8 cellular contexts compared by ENCODE assay signal in the genomic region with DNA sequence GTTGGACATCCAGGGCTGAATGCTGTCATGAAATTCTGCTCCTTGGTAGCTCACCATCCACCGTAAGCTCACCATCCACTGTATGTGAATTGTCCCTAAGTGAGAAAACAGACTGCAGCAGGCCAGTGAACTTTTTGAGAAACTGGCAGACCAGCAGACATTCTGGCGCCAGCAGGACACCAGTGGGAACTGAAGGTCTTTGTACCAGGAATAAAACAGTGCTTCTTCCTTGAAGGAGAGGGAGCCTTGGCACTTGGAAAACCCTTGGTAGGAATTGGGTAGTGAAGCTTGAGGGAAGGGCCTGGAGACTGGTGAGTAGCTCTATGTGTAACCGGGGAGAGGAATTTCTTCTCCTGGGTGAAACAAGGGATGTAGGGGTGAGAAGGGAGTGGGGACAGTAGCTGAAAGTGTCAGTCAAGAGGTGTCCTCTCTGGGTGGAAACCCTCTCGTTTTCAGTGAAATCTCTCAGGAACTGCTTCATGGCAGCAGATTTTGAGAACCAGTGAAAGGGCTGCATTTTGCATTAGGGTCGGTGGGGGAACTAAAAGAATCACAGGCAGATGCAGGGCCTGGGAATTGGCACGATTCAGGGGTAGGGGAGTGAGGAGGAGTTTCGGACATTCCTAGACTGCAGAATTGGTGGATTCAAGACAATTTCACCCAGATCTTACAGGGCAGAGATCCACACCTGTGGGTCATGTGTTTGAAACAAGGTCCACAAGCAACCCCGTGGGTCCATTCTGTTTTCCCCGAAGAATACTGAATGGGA.
A peak's percentile ranks its signal among the peaks of the same experiment; 100 is the strongest.
DNase-seq lines count a peak whose midpoint lies in the region; ATAC-seq lines count a peak whose summit lies in the region.

No MANE protein-coding gene starts in this region.

- peak overlapping the region; percentile 84 for H3K4me3 Mint-ChIP-seq in activated CD4-positive, alpha-beta T cell treated with anti-CD3 and anti-CD28 coated beads, Interleukin-2, amount 10 ng/mL, durations not matched to agents 24 days and 14 days
- H3K4me3 Mint-ChIP-seq in activated T-helper 17 cell treated with anti-CD3 and anti-CD28 coated beads, Interleukin-2, amount 50 U/mL, for 72 hours = peak overlapping the region; percentile 84
- H3K4me3 Mint-ChIP-seq in stimulated activated naive B cell treated with anti-CD40 and anti-IgM and Interleukin-4, amounts not matched to agents 10 μg/mL and 1 μg/mL and 100 μg/mL, for 72 hours = peak overlapping the region; percentile 79 to 81

- H3K27ac Mint-ChIP-seq in activated CD4-positive, alpha-beta T cell treated with anti-CD3 and anti-CD28 coated beads, Interleukin-2, amount 10 ng/mL, durations not matched to agents 24 days and 14 days = no peak overlapping the region
- no peak overlapping the region for H3K27ac Mint-ChIP-seq in activated T-helper 17 cell treated with anti-CD3 and anti-CD28 coated beads, Interleukin-2, amount 50 U/mL, for 72 hours
- H3K27ac Mint-ChIP-seq in stimulated activated naive B cell treated with anti-CD40 and anti-IgM and Interleukin-4, amounts not matched to agents 10 μg/mL and 1 μg/mL and 100 μg/mL, for 72 hours = no peak overlapping the region

- H3K4me1 Mint-ChIP-seq in activated CD4-positive, alpha-beta T cell treated with anti-CD3 and anti-CD28 coated beads, Interleukin-2, amount 10 ng/mL, durations not matched to agents 24 days and 14 days = peaks cover 18% of the 10 kb centered on the region
- H3K4me1 Mint-ChIP-seq in activated T-helper 17 cell treated with anti-CD3 and anti-CD28 coated beads, Interleukin-2, amount 50 U/mL, for 72 hours = peaks cover 26% of the 10 kb centered on the region
- H3K4me1 Mint-ChIP-seq in stimulated activated naive B cell treated with anti-CD40 and anti-IgM and Interleukin-4, amounts not matched to agents 10 μg/mL and 1 μg/mL and 100 μg/mL, for 72 hours = peaks cover 13 to 18% of the 10 kb centered on the region in 2 donors

- DNase-seq in activated CD4-positive, alpha-beta T cell treated with anti-CD3 and anti-CD28 coated beads, Interleukin-2, amount 10 ng/mL, durations not matched to agents 24 days and 14 days = no peak
- no peak for DNase-seq in activated CD4-positive, alpha-beta T cell treated with anti-CD3 and anti-CD28 coated beads for 4 hours
- DNase-seq in left colon (peak in 1 of 2 donors; percentile 31), GM03348 (ENCODE audit: low spot score) (no peak), HK-2 (ENCODE audit: unreplicated experiment) (no peak)
- no peak for DNase-seq in stimulated activated naive B cell treated with anti-CD40 and anti-IgM and Interleukin-4, amounts not matched to agents 10 μg/mL and 1 μg/mL and 100 μg/mL, for 72 hours
- DNase-seq in stimulated activated CD4-positive, alpha-beta T cell treated with anti-CD3 and anti-CD28 coated beads, Interleukin-4, amount 100 ng/mL, for 4 hours = no peak

- ATAC-seq in activated T-helper 17 cell treated with anti-CD3 and anti-CD28 coated beads, Interleukin-2, amount 50 U/mL, for 72 hours (replicated peaks) = no peak
- ATAC-seq in left colon = peak; percentile 55
- no peak for ATAC-seq in stimulated activated naive B cell treated with anti-CD40 and anti-IgM and Interleukin-4, amounts not matched to agents 10 μg/mL and 1 μg/mL and 100 μg/mL, for 72 hours (replicated peaks)

- H3K9me3 Mint-ChIP-seq in activated CD4-positive, alpha-beta T cell treated with anti-CD3 and anti-CD28 coated beads, Interleukin-2, amount 10 ng/mL, durations not matched to agents 24 days and 14 days = no peaks in the 10 kb centered on the region
- no peaks in the 10 kb centered on the region for H3K9me3 Mint-ChIP-seq in activated T-helper 17 cell treated with anti-CD3 and anti-CD28 coated beads, Interleukin-2, amount 50 U/mL, for 72 hours
- no peaks in the 10 kb centered on the region for H3K9me3 Mint-ChIP-seq in stimulated activated naive B cell treated with anti-CD40 and anti-IgM and Interleukin-4, amounts not matched to agents 10 μg/mL and 1 μg/mL and 100 μg/mL, for 72 hours

- no peaks in the 10 kb centered on the region for H3K36me3 Mint-ChIP-seq in activated CD4-positive, alpha-beta T cell treated with anti-CD3 and anti-CD28 coated beads, Interleukin-2, amount 10 ng/mL, durations not matched to agents 24 days and 14 days (ENCODE audit: low read depth)
- no peaks in the 10 kb centered on the region for H3K36me3 Mint-ChIP-seq in activated T-helper 17 cell treated with anti-CD3 and anti-CD28 coated beads, Interleukin-2, amount 50 U/mL, for 72 hours (ENCODE audit: low read depth)
- H3K36me3 Mint-ChIP-seq in stimulated activated naive B cell treated with anti-CD40 and anti-IgM and Interleukin-4, amounts not matched to agents 10 μg/mL and 1 μg/mL and 100 μg/mL, for 72 hours = peaks cover 0 to 2% of the 10 kb centered on the region in 2 donors

- intact Hi-C loops in activated CD4-positive, alpha-beta T cell treated with anti-CD3 and anti-CD28 coated beads, Interleukin-2, amount 10 ng/mL, durations not matched to agents 24 days and 14 days (cut with micrococcal nuclease) = loop anchor here (10.0 kb wide), 1 partner anchor 231 kb away; no protein-coding TSS in a partner anchor
- intact Hi-C loops in left colon (cut with DNase I, micrococcal nuclease) = no loop called here

- peaks cover 50% of the 10 kb centered on the region for H3K27me3 Mint-ChIP-seq in activated CD4-positive, alpha-beta T cell treated with anti-CD3 and anti-CD28 coated beads, Interleukin-2, amount 10 ng/mL, durations not matched to agents 24 days and 14 days
- H3K27me3 Mint-ChIP-seq in activated T-helper 17 cell treated with anti-CD3 and anti-CD28 coated beads, Interleukin-2, amount 50 U/mL, for 72 hours = peaks cover 10% of the 10 kb centered on the region
- H3K27me3 Mint-ChIP-seq in stimulated activated naive B cell treated with anti-CD40 and anti-IgM and Interleukin-4, amounts not matched to agents 10 μg/mL and 1 μg/mL and 100 μg/mL, for 72 hours = peaks cover 60 to 61% of the 10 kb centered on the region in 2 donors
